31 cellular contexts compared by ENCODE assay signal in genomic region chr1:75396258-75396657, GRCh38.
"Had no signal": no experiment of that assay in that cellular context is flagged by ENCODE, and none has a peak within 500 bp of the region (broad histone marks: within the 10 kb centered on the region; RNA-seq: fewer than 3 reads in every experiment).

No MANE protein-coding gene starts in this region.

- DNase-seq: activated CD4-positive, alpha-beta T cell treated with anti-CD3 and anti-CD28 coated beads, Interleukin-2, amount 10 ng/mL, durations not matched to agents 24 days and 14 days; activated CD4-positive, alpha-beta T cell treated with anti-CD3 and anti-CD28 coated beads, Interleukin-2, amount 50 U/mL, for 4 hours; activated CD4-positive, CD25-positive, alpha-beta regulatory T cell; activated CD8-positive, alpha-beta T cell treated with anti-CD3 and anti-CD28 coated beads for 36 hours; activated effector memory CD4-positive, alpha-beta T cell treated with anti-CD3 and anti-CD28 coated beads, Interleukin-2, amount 50 U/mL, for 16 hours; activated naive CD4-positive, alpha-beta T cell; activated naive CD4-positive, alpha-beta T cell treated with anti-CD3 and anti-CD28 coated beads, Interleukin-2, amount 50 U/mL, for 16 hours; activated naive CD8-positive, alpha-beta T cell treated with anti-CD3 and anti-CD28 coated beads for 36 hours; activated T-cell treated with anti-CD3 and anti-CD28 coated beads, Interleukin-2, amount 50 U/mL, for 1 hour; activated T-cell treated with anti-CD3 and anti-CD28 coated beads, Interleukin-2, amount 50 U/mL, for 72 hours; amniotic stem cell; aorta; brain microvascular endothelial cell; central memory CD4-positive, alpha-beta T cell; MV-4-11; NCI-H1092; NCI-H1436 treated with DMSO at 0.1 percent for 48 hours; NCI-H1694 treated with DMSO at 0.1 percent for 48 hours; NCI-H2029; NCI-H226; NCI-H446 treated with DMSO at 0.1 percent for 48 hours; NCI-H524; NCI-H82; PC-3; Peyer's patch; RPMI8226; SIG-M5; T1000; WERI-Rb-1 had no signal

- ATAC-seq: activated CD8-positive, alpha-beta T cell treated with anti-CD3 and anti-CD28 coated beads for 36 hours; activated T-cell treated with anti-CD3 and anti-CD28 coated beads, Interleukin-2, amount 50 U/mL, for 72 hours; activated T-helper 17 cell treated with anti-CD3 and anti-CD28 coated beads, Interleukin-2, amount 50 U/mL, for 72 hours; PC-3 had no signal

- FAIRE-seq: colon had no signal

- H3K9me3 ChIP-seq: Peyer's patch had no signal

- H3K27me3 ChIP-seq: brain microvascular endothelial cell, Peyer's patch had no signal

- H3K36me3 ChIP-seq: brain microvascular endothelial cell, Peyer's patch, WERI-Rb-1 had no signal

- H3K27ac ChIP-seq: brain microvascular endothelial cell, Peyer's patch, WERI-Rb-1 had no signal

- H3K4me1 ChIP-seq: Peyer's patch had no signal

- H3K4me3 ChIP-seq: Peyer's patch had no signal
